In the genomic region with DNA sequence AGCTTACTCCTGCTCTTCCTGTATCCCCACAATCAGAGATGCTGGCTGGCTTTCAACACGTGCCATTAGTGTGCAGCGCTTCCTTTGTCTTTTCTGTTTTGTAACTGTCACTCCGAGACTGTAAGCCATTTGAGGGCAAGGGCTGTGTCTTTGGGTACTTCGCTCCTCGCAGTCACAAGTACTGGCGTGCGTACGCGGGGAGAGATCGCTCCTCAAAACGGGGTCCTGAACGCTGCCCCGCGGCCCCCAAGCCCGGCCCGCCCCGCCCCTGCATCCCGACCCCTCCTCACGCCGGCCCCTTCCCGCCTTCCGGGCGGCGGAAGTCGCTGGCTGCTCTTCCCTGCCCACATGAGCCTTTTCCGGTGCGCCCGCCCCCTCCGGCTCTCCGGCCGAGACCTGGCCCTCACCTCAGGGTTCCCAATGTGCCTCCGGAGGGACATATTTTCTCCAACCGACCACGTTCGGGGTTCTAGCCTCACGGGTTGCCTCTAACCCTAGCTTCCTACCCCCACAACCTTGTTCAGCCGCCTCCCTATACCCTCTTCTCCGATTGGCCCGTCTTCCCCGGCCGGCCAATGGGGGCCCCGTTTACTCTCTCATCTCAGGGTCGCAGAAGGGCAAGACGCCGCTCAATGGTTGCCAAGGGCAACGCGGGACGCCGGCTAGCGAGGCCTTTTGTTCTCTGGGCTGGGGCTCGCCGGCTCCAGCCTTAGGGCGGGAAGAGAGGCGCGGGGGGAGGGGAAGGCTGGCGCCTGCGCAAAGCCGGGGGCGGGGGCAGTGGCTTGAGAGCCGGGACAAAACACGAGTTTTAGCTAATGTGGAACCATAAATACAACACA, we compare ENCODE assay signal across 8 cellular contexts. TPM values are rescaled to one million over a fixed set of nuclear protein-coding genes. Genes with fewer than 3 reads are reported as not detected.
A peak's percentile ranks its signal among the peaks of the same experiment; 100 is the strongest.
DNase-seq lines count a peak whose midpoint lies in the region; ATAC-seq and TF ChIP-seq lines count a peak whose summit lies in the region.

A gene with protein sequence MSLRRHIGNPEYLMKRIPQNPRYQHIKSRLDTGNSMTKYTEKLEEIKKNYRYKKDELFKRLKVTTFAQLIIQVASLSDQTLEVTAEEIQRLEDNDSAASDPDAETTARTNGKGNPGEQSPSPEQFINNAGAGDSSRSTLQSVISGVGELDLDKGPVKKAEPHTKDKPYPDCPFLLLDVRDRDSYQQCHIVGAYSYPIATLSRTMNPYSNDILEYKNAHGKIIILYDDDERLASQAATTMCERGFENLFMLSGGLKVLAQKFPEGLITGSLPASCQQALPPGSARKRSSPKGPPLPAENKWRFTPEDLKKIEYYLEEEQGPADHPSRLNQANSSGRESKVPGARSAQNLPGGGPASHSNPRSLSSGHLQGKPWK (minus strand): TSS at position 490 of the 839 bp plus-strand sequence. CDS start 50 bp downstream, at position 440.

- H3K4me3 ChIP-seq in prostate gland (peak within 1 kb of the TSS; percentile 62 to 67), urinary bladder (ENCODE audit: low read depth, low read length) (peak within 1 kb of the TSS; percentile 59)

- no peaks in the 10 kb centered on the region for H3K27me3 ChIP-seq in prostate gland (replicated peaks; ENCODE audit: insufficient read depth)

- intact Hi-C loops in left ventricle myocardium superior (cut with micrococcal nuclease): no loop called here
- intact Hi-C loops in prostate gland (cut with DNase I): no loop called here

- ATAC-seq in GM18502 (IDR thresholded peaks at IDR 0.05; ENCODE audit: poor library complexity, unreplicated experiment) (peak; percentile 99), HG02943 (IDR thresholded peaks at IDR 0.05; ENCODE audit: low read depth, unreplicated experiment) (peak; percentile 99), left ventricle myocardium superior (peak; percentile 99)

- peak; percentile 89 for DNase-seq in NCI-H187 treated with DMSO at 0.1 percent for 48 hours (lab: John Stamatoyannopoulos, UW)
- peak; percentile 69 to 94 (median 85) for DNase-seq in T-helper 2 cell
- peak; percentile 75 to 99 (median 96) for DNase-seq in anterior cingulate cortex (lab: John Stamatoyannopoulos, UW)
- DNase-seq in left ventricle myocardium superior: peak; percentile 99
- peak; percentile 93 for DNase-seq in prostate gland (ENCODE audit: low spot score)

- H3K27ac ChIP-seq in prostate gland (peak within 1 kb of the TSS; percentile 81 to 87), urinary bladder (ENCODE audit: low read depth) (no peak within 1 kb of the TSS)

- peak; percentile 6 for TF ChIP-seq POLR2A in prostate gland (IDR thresholded peaks at IDR 0.05)

- 3% methylated on average over 54 of the region's 61 CpGs for WGBS in prostate gland
- 3% methylated on average over 61 of the region's 61 CpGs for WGBS in urinary bladder

- H3K4me1 ChIP-seq in prostate gland (replicated peaks) (no peaks in the 10 kb centered on the region), urinary bladder (ENCODE audit: insufficient read depth) (no peaks in the 10 kb centered on the region)

- H3K9me3 ChIP-seq in prostate gland: no peaks in the 10 kb centered on the region

- no peak for TF ChIP-seq CTCF in prostate gland (IDR thresholded peaks at IDR 0.05)

- H3K36me3 ChIP-seq in prostate gland (no peaks in the 10 kb centered on the region), urinary bladder (ENCODE audit: insufficient read depth) (no peaks in the 10 kb centered on the region)

RNA-seq across cellular contexts. Expression of the gene that starts here (rescaled TPM):
- total RNA-seq in left ventricle myocardium superior (4.9 TPM), prostate gland (10 to 100 TPM in 1 of 2 donors, 1 to 10 TPM in 1; 6.6 to 16.2 TPM), urinary bladder (12.3 TPM)
- 7.6 TPM for polyA plus RNA-seq in urinary bladder
